In the genomic region with DNA sequence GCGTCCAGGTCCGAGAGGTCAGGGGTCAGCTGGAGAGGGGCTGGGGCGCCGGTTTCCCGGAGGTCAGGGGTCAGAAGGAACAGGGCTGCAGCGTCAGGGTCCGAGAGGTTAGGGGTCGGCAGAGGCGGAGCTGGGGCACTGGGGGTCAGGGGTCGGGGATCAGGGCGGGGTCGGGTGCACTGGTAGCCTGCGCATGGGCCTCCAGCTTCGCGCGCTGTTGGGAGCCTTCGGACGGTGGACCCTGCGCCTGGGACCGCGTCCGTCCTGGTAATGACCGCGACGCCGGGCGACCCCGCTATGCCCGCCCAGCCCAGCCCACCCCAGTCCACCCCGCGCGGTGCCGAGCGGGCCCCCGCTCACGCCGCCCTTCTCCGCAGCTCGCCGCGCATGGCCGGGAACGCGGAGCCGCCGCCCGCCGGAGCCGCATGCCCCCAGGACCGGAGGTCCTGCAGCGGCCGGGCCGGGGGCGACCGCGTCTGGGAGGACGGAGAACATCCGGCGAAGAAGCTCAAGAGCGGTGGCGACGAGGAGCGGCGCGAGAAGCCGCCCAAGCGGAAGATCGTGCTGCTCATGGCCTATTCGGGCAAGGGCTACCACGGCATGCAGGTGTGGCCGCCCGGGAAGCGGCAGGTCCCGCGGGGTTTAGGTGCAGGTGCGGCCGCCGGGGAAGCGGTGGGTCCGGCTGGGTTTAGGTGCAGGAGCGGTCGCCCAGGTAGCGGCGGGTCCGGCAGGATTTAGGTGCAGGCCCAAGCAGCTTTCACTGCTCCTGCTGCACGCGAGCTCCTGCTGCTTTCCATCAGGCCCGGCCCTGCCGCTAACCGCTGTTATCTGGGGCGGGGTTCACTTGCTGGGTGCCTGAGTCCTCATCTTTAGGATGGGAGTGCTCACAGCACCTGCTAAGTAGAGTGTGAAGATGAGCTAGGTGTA, we compare ENCODE assay signal across 1 cellular context.
A peak's percentile ranks its signal among the peaks of the same experiment; 100 is the strongest.
TF ChIP-seq lines count a peak whose summit lies in the region.

No MANE protein-coding gene starts in this region.

TF ChIP-seq in K562, 482 proteins besides CTCF, POLR2A, EP300 and RAD21 (continues in another document):
- TF ChIP-seq TAF9B (IDR thresholded peaks at IDR 0.05; ENCODE audit: partially characterized antibody) = no peak
- TF ChIP-seq, protein P1, sequence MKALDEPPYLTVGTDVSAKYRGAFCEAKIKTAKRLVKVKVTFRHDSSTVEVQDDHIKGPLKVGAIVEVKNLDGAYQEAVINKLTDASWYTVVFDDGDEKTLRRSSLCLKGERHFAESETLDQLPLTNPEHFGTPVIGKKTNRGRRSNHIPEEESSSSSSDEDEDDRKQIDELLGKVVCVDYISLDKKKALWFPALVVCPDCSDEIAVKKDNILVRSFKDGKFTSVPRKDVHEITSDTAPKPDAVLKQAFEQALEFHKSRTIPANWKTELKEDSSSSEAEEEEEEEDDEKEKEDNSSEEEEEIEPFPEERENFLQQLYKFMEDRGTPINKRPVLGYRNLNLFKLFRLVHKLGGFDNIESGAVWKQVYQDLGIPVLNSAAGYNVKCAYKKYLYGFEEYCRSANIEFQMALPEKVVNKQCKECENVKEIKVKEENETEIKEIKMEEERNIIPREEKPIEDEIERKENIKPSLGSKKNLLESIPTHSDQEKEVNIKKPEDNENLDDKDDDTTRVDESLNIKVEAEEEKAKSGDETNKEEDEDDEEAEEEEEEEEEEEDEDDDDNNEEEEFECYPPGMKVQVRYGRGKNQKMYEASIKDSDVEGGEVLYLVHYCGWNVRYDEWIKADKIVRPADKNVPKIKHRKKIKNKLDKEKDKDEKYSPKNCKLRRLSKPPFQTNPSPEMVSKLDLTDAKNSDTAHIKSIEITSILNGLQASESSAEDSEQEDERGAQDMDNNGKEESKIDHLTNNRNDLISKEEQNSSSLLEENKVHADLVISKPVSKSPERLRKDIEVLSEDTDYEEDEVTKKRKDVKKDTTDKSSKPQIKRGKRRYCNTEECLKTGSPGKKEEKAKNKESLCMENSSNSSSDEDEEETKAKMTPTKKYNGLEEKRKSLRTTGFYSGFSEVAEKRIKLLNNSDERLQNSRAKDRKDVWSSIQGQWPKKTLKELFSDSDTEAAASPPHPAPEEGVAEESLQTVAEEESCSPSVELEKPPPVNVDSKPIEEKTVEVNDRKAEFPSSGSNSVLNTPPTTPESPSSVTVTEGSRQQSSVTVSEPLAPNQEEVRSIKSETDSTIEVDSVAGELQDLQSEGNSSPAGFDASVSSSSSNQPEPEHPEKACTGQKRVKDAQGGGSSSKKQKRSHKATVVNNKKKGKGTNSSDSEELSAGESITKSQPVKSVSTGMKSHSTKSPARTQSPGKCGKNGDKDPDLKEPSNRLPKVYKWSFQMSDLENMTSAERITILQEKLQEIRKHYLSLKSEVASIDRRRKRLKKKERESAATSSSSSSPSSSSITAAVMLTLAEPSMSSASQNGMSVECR (CRISPR knock-in tag; IDR thresholded peaks at IDR 0.05) = peak; percentile 32
- TF ChIP-seq ZFX (CRISPR knock-in tag; IDR thresholded peaks at IDR 0.05) = peak; percentile 55
- no peak for TF ChIP-seq FOXK2 (conservative IDR thresholded peaks at IDR 0.05 in 1 of 2, IDR thresholded peaks at IDR 0.05 in 1 of 2; ENCODE audit: low read depth in 2 of 2)
- TF ChIP-seq, protein P2, sequence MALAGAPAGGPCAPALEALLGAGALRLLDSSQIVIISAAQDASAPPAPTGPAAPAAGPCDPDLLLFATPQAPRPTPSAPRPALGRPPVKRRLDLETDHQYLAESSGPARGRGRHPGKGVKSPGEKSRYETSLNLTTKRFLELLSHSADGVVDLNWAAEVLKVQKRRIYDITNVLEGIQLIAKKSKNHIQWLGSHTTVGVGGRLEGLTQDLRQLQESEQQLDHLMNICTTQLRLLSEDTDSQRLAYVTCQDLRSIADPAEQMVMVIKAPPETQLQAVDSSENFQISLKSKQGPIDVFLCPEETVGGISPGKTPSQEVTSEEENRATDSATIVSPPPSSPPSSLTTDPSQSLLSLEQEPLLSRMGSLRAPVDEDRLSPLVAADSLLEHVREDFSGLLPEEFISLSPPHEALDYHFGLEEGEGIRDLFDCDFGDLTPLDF (CRISPR knock-in tag; IDR thresholded peaks at IDR 0.05) = peak; percentile 74
- TF ChIP-seq ERF (CRISPR knock-in tag; IDR thresholded peaks at IDR 0.05) = peak; percentile 48; the same call in 1 of the 2 replicates
- TF ChIP-seq ETV5 (CRISPR knock-in tag; IDR thresholded peaks at IDR 0.05; ENCODE audit: low read depth) = peak; percentile 34; the same call in 1 of the 2 replicates
- TF ChIP-seq JUN (IDR thresholded peaks at IDR 0.05; ENCODE audit: borderline replicate concordance, low read depth, low read length) = no peak
- TF ChIP-seq JUN (CRISPR knock-in tag; IDR thresholded peaks at IDR 0.05; ENCODE audit: borderline replicate concordance) = no peak
- TF ChIP-seq, protein P3, sequence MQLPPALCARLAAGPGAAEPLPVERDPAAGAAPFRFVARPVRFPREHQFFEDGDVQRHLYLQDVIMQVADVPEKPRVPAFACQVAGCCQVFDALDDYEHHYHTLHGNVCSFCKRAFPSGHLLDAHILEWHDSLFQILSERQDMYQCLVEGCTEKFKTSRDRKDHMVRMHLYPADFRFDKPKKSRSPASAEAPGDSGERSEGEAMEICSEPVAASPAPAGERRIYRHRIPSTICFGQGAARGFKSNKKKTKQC (CRISPR knock-in tag; IDR thresholded peaks at IDR 0.05) = peak; percentile 55; the same call in 1 of the 2 replicates
- TF ChIP-seq CBFB (CRISPR knock-in tag; IDR thresholded peaks at IDR 0.05) = 0 out of 2 replicates have a peak, but pooled peaks have one; percentile 24
- TF ChIP-seq GTF2E2 (tag; IDR thresholded peaks at IDR 0.05) = no peak
- peak; percentile 56 for TF ChIP-seq POLR2G (IDR thresholded peaks at IDR 0.05; ENCODE audit: low read depth, low read length)
- TF ChIP-seq ZBTB7A (IDR thresholded peaks at IDR 0.05; ENCODE audit: borderline replicate concordance, control insufficient read depth, low read depth, low read length) = peak; percentile 92
- TF ChIP-seq MYC (IDR thresholded peaks at IDR 0.05; ENCODE audit: low read depth, low read length) = 0 out of 2 replicates have a peak, but pooled peaks have one; percentile 19
- TF ChIP-seq MYC (CRISPR knock-in tag; IDR thresholded peaks at IDR 0.05; ENCODE audit: borderline replicate concordance, low read depth) = no peak; the same call in 1 of the 2 replicates
- TF ChIP-seq, protein P4, sequence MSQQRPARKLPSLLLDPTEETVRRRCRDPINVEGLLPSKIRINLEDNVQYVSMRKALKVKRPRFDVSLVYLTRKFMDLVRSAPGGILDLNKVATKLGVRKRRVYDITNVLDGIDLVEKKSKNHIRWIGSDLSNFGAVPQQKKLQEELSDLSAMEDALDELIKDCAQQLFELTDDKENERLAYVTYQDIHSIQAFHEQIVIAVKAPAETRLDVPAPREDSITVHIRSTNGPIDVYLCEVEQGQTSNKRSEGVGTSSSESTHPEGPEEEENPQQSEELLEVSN (IDR thresholded peaks at IDR 0.05; ENCODE audit: borderline replicate concordance in 1 of 2, extremely low read depth in 1 of 2, insufficient read depth in 1 of 2, insufficient read length in 1 of 2, low read depth in 1 of 2, low read length in 1 of 2, poor library complexity in 1 of 2, severe bottlenecking in 1 of 2) = peak; percentile 13 to 51
- no peak for TF ChIP-seq ZNF507 (tag; conservative IDR thresholded peaks at IDR 0.05)
- peak; percentile 1; the same call in 1 of the 2 replicates for TF ChIP-seq RBFOX2 (IDR thresholded peaks at IDR 0.05; ENCODE audit: low read depth, low read length)
- TF ChIP-seq, protein P5, sequence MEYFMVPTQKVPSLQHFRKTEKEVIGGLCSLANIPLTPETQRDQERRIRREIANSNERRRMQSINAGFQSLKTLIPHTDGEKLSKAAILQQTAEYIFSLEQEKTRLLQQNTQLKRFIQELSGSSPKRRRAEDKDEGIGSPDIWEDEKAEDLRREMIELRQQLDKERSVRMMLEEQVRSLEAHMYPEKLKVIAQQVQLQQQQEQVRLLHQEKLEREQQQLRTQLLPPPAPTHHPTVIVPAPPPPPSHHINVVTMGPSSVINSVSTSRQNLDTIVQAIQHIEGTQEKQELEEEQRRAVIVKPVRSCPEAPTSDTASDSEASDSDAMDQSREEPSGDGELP (CRISPR knock-in tag; IDR thresholded peaks at IDR 0.05; ENCODE audit: borderline replicate concordance) = peak; percentile 42; the same call in 1 of the 2 replicates
- peak; percentile 21; the same call in 1 of the 2 replicates for TF ChIP-seq NR2C1 (IDR thresholded peaks at IDR 0.05)
- no peak for TF ChIP-seq NR2C1 (tag; IDR thresholded peaks at IDR 0.05)
- TF ChIP-seq ZNF431 (CRISPR knock-in tag; IDR thresholded peaks at IDR 0.05) = peak; percentile 46; the same call in 1 of the 2 replicates
- TF ChIP-seq ZNF717 (CRISPR knock-in tag; IDR thresholded peaks at IDR 0.05) = no peak
- TF ChIP-seq CXXC5 (CRISPR knock-in tag; IDR thresholded peaks at IDR 0.05) = peak; percentile 41; the same call in 1 of the 2 replicates
- TF ChIP-seq, protein P6, sequence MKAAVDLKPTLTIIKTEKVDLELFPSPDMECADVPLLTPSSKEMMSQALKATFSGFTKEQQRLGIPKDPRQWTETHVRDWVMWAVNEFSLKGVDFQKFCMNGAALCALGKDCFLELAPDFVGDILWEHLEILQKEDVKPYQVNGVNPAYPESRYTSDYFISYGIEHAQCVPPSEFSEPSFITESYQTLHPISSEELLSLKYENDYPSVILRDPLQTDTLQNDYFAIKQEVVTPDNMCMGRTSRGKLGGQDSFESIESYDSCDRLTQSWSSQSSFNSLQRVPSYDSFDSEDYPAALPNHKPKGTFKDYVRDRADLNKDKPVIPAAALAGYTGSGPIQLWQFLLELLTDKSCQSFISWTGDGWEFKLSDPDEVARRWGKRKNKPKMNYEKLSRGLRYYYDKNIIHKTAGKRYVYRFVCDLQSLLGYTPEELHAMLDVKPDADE (conservative IDR thresholded peaks at IDR 0.05; ENCODE audit: control insufficient read depth, low read depth, low read length) = 0 out of 2 replicates have a peak, but pooled peaks have one; percentile 19
- peak; percentile 73; the same call in 1 of the 2 replicates for TF ChIP-seq CTBP1 (IDR thresholded peaks at IDR 0.05; ENCODE audit: borderline replicate concordance)
- TF ChIP-seq RCOR1 (IDR thresholded peaks at IDR 0.05; ENCODE audit: borderline replicate concordance in 1 of 2, low read depth in 2 of 2, low read length in 2 of 2) = 0 out of 4 replicates have a peak, but pooled peaks of 1 of the 2 experiments have one; percentile 21
- TF ChIP-seq, protein P7, sequence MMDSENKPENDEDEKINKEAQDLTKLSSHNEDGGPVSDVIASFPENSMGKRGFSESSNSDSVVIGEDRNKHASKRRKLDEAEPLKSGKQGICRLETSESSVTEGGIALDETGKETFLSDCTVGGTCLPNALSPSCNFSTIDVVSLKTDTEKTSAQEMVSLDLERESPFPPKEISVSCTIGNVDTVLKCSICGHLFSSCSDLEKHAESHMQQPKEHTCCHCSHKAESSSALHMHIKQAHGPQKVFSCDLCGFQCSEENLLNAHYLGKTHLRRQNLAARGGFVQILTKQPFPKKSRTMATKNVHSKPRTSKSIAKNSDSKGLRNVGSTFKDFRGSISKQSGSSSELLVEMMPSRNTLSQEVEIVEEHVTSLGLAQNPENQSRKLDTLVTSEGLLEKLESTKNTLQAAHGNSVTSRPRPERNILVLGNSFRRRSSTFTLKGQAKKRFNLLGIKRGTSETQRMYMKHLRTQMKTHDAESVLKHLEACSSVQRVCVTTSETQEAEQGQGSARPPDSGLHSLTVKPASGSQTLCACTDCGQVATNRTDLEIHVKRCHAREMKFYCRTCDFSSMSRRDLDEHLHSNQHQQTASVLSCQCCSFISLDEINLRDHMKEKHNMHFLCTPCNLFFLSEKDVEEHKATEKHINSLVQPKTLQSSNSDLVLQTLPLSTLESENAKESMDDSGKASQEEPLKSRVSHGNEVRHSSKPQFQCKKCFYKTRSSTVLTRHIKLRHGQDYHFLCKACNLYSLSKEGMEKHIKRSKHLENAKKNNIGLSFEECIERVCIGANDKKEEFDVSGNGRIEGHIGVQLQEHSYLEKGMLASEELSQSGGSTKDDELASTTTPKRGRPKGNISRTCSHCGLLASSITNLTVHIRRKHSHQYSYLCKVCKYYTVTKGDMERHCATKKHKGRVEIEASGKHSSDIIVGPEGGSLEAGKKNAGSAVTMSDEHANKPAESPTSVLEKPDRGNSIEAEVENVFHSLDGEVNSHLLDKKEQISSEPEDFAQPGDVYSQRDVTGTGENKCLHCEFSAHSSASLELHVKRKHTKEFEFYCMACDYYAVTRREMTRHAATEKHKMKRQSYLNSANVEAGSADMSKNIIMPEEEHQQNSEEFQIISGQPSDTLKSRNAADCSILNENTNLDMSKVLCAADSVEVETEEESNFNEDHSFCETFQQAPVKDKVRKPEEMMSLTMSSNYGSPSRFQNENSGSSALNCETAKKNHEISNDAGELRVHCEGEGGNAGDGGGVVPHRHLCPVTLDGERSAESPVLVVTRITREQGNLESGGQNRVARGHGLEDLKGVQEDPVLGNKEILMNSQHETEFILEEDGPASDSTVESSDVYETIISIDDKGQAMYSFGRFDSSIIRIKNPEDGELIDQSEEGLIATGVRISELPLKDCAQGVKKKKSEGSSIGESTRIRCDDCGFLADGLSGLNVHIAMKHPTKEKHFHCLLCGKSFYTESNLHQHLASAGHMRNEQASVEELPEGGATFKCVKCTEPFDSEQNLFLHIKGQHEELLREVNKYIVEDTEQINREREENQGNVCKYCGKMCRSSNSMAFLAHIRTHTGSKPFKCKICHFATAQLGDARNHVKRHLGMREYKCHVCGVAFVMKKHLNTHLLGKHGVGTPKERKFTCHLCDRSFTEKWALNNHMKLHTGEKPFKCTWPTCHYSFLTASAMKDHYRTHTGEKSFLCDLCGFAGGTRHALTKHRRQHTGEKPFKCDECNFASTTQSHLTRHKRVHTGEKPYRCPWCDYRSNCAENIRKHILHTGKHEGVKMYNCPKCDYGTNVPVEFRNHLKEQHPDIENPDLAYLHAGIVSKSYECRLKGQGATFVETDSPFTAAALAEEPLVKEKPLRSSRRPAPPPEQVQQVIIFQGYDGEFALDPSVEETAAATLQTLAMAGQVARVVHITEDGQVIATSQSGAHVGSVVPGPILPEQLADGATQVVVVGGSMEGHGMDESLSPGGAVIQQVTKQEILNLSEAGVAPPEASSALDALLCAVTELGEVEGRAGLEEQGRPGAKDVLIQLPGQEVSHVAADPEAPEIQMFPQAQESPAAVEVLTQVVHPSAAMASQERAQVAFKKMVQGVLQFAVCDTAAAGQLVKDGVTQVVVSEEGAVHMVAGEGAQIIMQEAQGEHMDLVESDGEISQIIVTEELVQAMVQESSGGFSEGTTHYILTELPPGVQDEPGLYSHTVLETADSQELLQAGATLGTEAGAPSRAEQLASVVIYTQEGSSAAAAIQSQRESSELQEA (IDR thresholded peaks at IDR 0.05; ENCODE audit: low read depth) = peak; percentile 29; the same call in 1 of the 2 replicates
- TF ChIP-seq RBBP5 (IDR thresholded peaks at IDR 0.05; ENCODE audit: borderline replicate concordance, insufficient read depth, low read length, poor library complexity, severe bottlenecking) = peak; percentile 16
- TF ChIP-seq MTA2 (IDR thresholded peaks at IDR 0.05; ENCODE audit: low read depth) = no peak
- no peak for TF ChIP-seq ZNF224 (CRISPR knock-in tag; IDR thresholded peaks at IDR 0.05)
- no peak for TF ChIP-seq PHF20 (IDR thresholded peaks at IDR 0.05; ENCODE audit: partially characterized antibody)
- peak; percentile 77 for TF ChIP-seq ZNF263 (CRISPR knock-in tag; IDR thresholded peaks at IDR 0.05; ENCODE audit: borderline replicate concordance)
- TF ChIP-seq XRCC5 (IDR thresholded peaks at IDR 0.05; ENCODE audit: low read depth, low read length) = no peak
- peak; percentile 72; the same call in 1 of the 2 replicates for TF ChIP-seq ZNF12 (CRISPR knock-in tag; IDR thresholded peaks at IDR 0.05)
- TF ChIP-seq SIN3A (IDR thresholded peaks at IDR 0.05; ENCODE audit: borderline replicate concordance in 2 of 2, control insufficient read depth in 1 of 2, low read depth in 2 of 2, low read length in 2 of 2) = 0 out of 4 replicates have a peak, but pooled peaks of 1 of the 2 experiments have one; percentile 35
- TF ChIP-seq NR1H2 (CRISPR knock-in tag; IDR thresholded peaks at IDR 0.05) = 0 out of 2 replicates have a peak, but pooled peaks have one; percentile 53
- peak; percentile 72 for TF ChIP-seq KLF1 (tag; IDR thresholded peaks at IDR 0.05)
